In genomic region chr16:57585051-57585687, GRCh38 we compare ENCODE assay signal across 26 cellular contexts. TPM values are rescaled to one million over a fixed set of nuclear protein-coding genes. Genes with fewer than 3 reads are reported as not detected.
A peak's percentile ranks its signal among the peaks of the same experiment; 100 is the strongest.
DNase-seq lines count a peak whose midpoint lies in the region; ATAC-seq lines count a peak whose summit lies in the region.
"Had no signal": no experiment of that assay in that cellular context is flagged by ENCODE, and none has a peak within 500 bp of the region (broad histone marks: within the 10 kb centered on the region; RNA-seq: fewer than 3 reads in every experiment).

No MANE protein-coding gene starts in this region.

- no peaks in the 10 kb centered on the region for H3K9me3 Mint-ChIP-seq in activated CD4-positive, alpha-beta T cell treated with anti-CD3 and anti-CD28 coated beads, Interleukin-2, amount 10 ng/mL, durations not matched to agents 24 days and 14 days
- no peaks in the 10 kb centered on the region for H3K9me3 Mint-ChIP-seq in activated T-helper 2 cell treated with anti-CD3 and anti-CD28 coated beads, Interferon-gamma antibody, Interleukin-2, Interleukin-4, amounts not matched to agents 10 μg/mL and 5 μg/mL and 100 μg/mL, durations not matched to agents 14 hours and 24 hours and 36 hours
- H3K9me3 Mint-ChIP-seq in stimulated activated naive CD8-positive, alpha-beta T cell treated with anti-CD3 and anti-CD28 coated beads, Interleukin-15, Interleukin-2, amounts not matched to agents 100 ng/mL and 50 ng/mL, for 24 hours: no peaks in the 10 kb centered on the region
- H3K9me3 Mint-ChIP-seq: neural progenitor cell, type B pancreatic cell had no signal

- intact Hi-C loops in activated CD4-positive, alpha-beta T cell treated with anti-CD3 and anti-CD28 coated beads, Interleukin-2, amount 10 ng/mL, durations not matched to agents 24 days and 14 days (cut with micrococcal nuclease): no loop called here
- intact Hi-C loops in activated T-helper 2 cell treated with anti-CD3 and anti-CD28 coated beads, Interferon-gamma antibody, Interleukin-2, Interleukin-4, amounts not matched to agents 10 μg/mL and 5 μg/mL and 100 μg/mL, durations not matched to agents 14 hours and 24 hours and 36 hours (cut with micrococcal nuclease): no loop called here

- no peak overlapping the region for H3K4me3 Mint-ChIP-seq in activated CD4-positive, alpha-beta T cell treated with anti-CD3 and anti-CD28 coated beads, Interleukin-2, amount 10 ng/mL, durations not matched to agents 24 days and 14 days
- H3K4me3 Mint-ChIP-seq in activated T-helper 2 cell treated with anti-CD3 and anti-CD28 coated beads, Interferon-gamma antibody, Interleukin-2, Interleukin-4, amounts not matched to agents 10 μg/mL and 5 μg/mL and 100 μg/mL, durations not matched to agents 14 hours and 24 hours and 36 hours (ENCODE audit: low read depth): no peak overlapping the region
- H3K4me3 Mint-ChIP-seq in stimulated activated naive CD8-positive, alpha-beta T cell treated with anti-CD3 and anti-CD28 coated beads, Interleukin-15, Interleukin-2, amounts not matched to agents 100 ng/mL and 50 ng/mL, for 24 hours: peak overlapping the region; percentile 10
- H3K4me3 Mint-ChIP-seq: CD14-positive monocyte, neural progenitor cell, type B pancreatic cell had no signal

- H3K27ac Mint-ChIP-seq in activated CD4-positive, alpha-beta T cell treated with anti-CD3 and anti-CD28 coated beads, Interleukin-2, amount 10 ng/mL, durations not matched to agents 24 days and 14 days: peak overlapping the region; percentile 70
- peak overlapping the region; percentile 50 for H3K27ac Mint-ChIP-seq in activated T-helper 2 cell treated with anti-CD3 and anti-CD28 coated beads, Interferon-gamma antibody, Interleukin-2, Interleukin-4, amounts not matched to agents 10 μg/mL and 5 μg/mL and 100 μg/mL, durations not matched to agents 14 hours and 24 hours and 36 hours
- peak overlapping the region; percentile 85 for H3K27ac Mint-ChIP-seq in stimulated activated naive CD8-positive, alpha-beta T cell treated with anti-CD3 and anti-CD28 coated beads, Interleukin-15, Interleukin-2, amounts not matched to agents 100 ng/mL and 50 ng/mL, for 24 hours
- H3K27ac Mint-ChIP-seq: CD14-positive monocyte, neural progenitor cell, type B pancreatic cell had no signal

- ATAC-seq in GM21367 (IDR thresholded peaks at IDR 0.05; ENCODE audit: unreplicated experiment): no peak
- ATAC-seq: HCT116, left lobe of liver had no signal

- peaks cover 14% of the 10 kb centered on the region for H3K4me1 Mint-ChIP-seq in activated CD4-positive, alpha-beta T cell treated with anti-CD3 and anti-CD28 coated beads, Interleukin-2, amount 10 ng/mL, durations not matched to agents 24 days and 14 days
- peaks cover 26% of the 10 kb centered on the region for H3K4me1 Mint-ChIP-seq in activated T-helper 2 cell treated with anti-CD3 and anti-CD28 coated beads, Interferon-gamma antibody, Interleukin-2, Interleukin-4, amounts not matched to agents 10 μg/mL and 5 μg/mL and 100 μg/mL, durations not matched to agents 14 hours and 24 hours and 36 hours (ENCODE audit: low read depth)
- peaks cover 60% of the 10 kb centered on the region for H3K4me1 Mint-ChIP-seq in stimulated activated naive CD8-positive, alpha-beta T cell treated with anti-CD3 and anti-CD28 coated beads, Interleukin-15, Interleukin-2, amounts not matched to agents 100 ng/mL and 50 ng/mL, for 24 hours (ENCODE audit: low read depth)
- H3K4me1 Mint-ChIP-seq: CD14-positive monocyte, neural progenitor cell had no signal

- DNase-seq in activated CD4-positive, alpha-beta T cell treated with anti-CD3 and anti-CD28 coated beads, Interleukin-2, amount 10 ng/mL, durations not matched to agents 24 days and 14 days: no peak
- DNase-seq in activated CD4-positive, alpha-beta T cell treated with anti-CD3 and anti-CD28 coated beads, Interleukin-2, amount 50 U/mL, for 4 hours: no peak
- no peak for DNase-seq in activated T-helper 2 cell treated with anti-CD3 and anti-CD28 coated beads, Interferon-gamma antibody, Interleukin-2, Interleukin-4, amounts not matched to agents 10 μg/mL and 5 μg/mL and 100 μg/mL, durations not matched to agents 14 hours and 24 hours and 36 hours (ENCODE audit: low spot score)
- DNase-seq in mucosa of gallbladder (ENCODE audit: low spot score) (peak; percentile 1), SIG-M5 treated with dmso at 0.1 percent for 504 hours (lab: John Stamatoyannopoulos, UW; ENCODE audit: unreplicated experiment) (no peak), NCI-H82 treated with DMSO at 0.1 percent for 48 hours (lab: John Stamatoyannopoulos, UW; ENCODE audit: unreplicated experiment) (no peak)
- DNase-seq: activated CD4-positive, alpha-beta T cell treated with anti-CD3 and anti-CD28 coated beads for 1 hour; caudate nucleus; DMS79; erythroblast; GDM1; glutamatergic neuron; IMR-90; NCI-H1436 treated with DMSO at 0.1 percent for 48 hours; NCI-H2081 treated with DMSO at 0.1 percent for 48 hours; NCI-H345; Right ventricle myocardium superior had no signal

- no peaks in the 10 kb centered on the region for H3K36me3 Mint-ChIP-seq in activated CD4-positive, alpha-beta T cell treated with anti-CD3 and anti-CD28 coated beads, Interleukin-2, amount 10 ng/mL, durations not matched to agents 24 days and 14 days (ENCODE audit: low read depth)
- no peaks in the 10 kb centered on the region for H3K36me3 Mint-ChIP-seq in activated T-helper 2 cell treated with anti-CD3 and anti-CD28 coated beads, Interferon-gamma antibody, Interleukin-2, Interleukin-4, amounts not matched to agents 10 μg/mL and 5 μg/mL and 100 μg/mL, durations not matched to agents 14 hours and 24 hours and 36 hours (ENCODE audit: low read depth)
- H3K36me3 Mint-ChIP-seq in stimulated activated naive CD8-positive, alpha-beta T cell treated with anti-CD3 and anti-CD28 coated beads, Interleukin-15, Interleukin-2, amounts not matched to agents 100 ng/mL and 50 ng/mL, for 24 hours (ENCODE audit: low read depth): no peaks in the 10 kb centered on the region
- H3K36me3 Mint-ChIP-seq: CD14-positive monocyte, neural progenitor cell, type B pancreatic cell had no signal

- H3K27me3 Mint-ChIP-seq in activated CD4-positive, alpha-beta T cell treated with anti-CD3 and anti-CD28 coated beads, Interleukin-2, amount 10 ng/mL, durations not matched to agents 24 days and 14 days: no peaks in the 10 kb centered on the region
- peaks cover 7% of the 10 kb centered on the region for H3K27me3 Mint-ChIP-seq in activated T-helper 2 cell treated with anti-CD3 and anti-CD28 coated beads, Interferon-gamma antibody, Interleukin-2, Interleukin-4, amounts not matched to agents 10 μg/mL and 5 μg/mL and 100 μg/mL, durations not matched to agents 14 hours and 24 hours and 36 hours (ENCODE audit: low read depth)
- H3K27me3 Mint-ChIP-seq in stimulated activated naive CD8-positive, alpha-beta T cell treated with anti-CD3 and anti-CD28 coated beads, Interleukin-15, Interleukin-2, amounts not matched to agents 100 ng/mL and 50 ng/mL, for 24 hours: no peaks in the 10 kb centered on the region

RNA-seq across cellular contexts. Expression of gene ADGRG5, which starts 42.7 kb away (rescaled TPM):
- total RNA-seq in activated CD4-positive, alpha-beta T cell treated with anti-CD3 and anti-CD28 coated beads, Interleukin-2, amount 10 ng/mL, durations not matched to agents 24 days and 14 days: 5.4 and 6.1 TPM in 2 replicates
- 2.1 and 2.8 TPM in 2 replicates for total RNA-seq in activated T-helper 2 cell treated with anti-CD3 and anti-CD28 coated beads, Interferon-gamma antibody, Interleukin-2, Interleukin-4, amounts not matched to agents 10 μg/mL and 5 μg/mL and 100 μg/mL, durations not matched to agents 14 hours and 24 hours and 36 hours
- total RNA-seq in mucosa of gallbladder: 3.7 TPM
- total RNA-seq: A172, IMR-90, LHCN-M2 had no signal

RNA-seq across cellular contexts. Expression of gene ADGRG1, which starts 43.3 kb away (rescaled TPM):
- total RNA-seq in activated CD4-positive, alpha-beta T cell treated with anti-CD3 and anti-CD28 coated beads, Interleukin-2, amount 10 ng/mL, durations not matched to agents 24 days and 14 days: 3.8 and 4.8 TPM in 2 replicates
- total RNA-seq in activated T-helper 2 cell treated with anti-CD3 and anti-CD28 coated beads, Interferon-gamma antibody, Interleukin-2, Interleukin-4, amounts not matched to agents 10 μg/mL and 5 μg/mL and 100 μg/mL, durations not matched to agents 14 hours and 24 hours and 36 hours: 1.8 and 1.9 TPM in 2 replicates
- 312 TPM for total RNA-seq in mucosa of gallbladder

RNA-seq across cellular contexts. Expression of gene CCDC102A, which starts 48.8 kb away (rescaled TPM):
- total RNA-seq in activated CD4-positive, alpha-beta T cell treated with anti-CD3 and anti-CD28 coated beads, Interleukin-2, amount 10 ng/mL, durations not matched to agents 24 days and 14 days: 6.0 and 6.7 TPM in 2 replicates
- total RNA-seq in activated T-helper 2 cell treated with anti-CD3 and anti-CD28 coated beads, Interferon-gamma antibody, Interleukin-2, Interleukin-4, amounts not matched to agents 10 μg/mL and 5 μg/mL and 100 μg/mL, durations not matched to agents 14 hours and 24 hours and 36 hours: 6.3 and 6.8 TPM in 2 replicates
- total RNA-seq in mucosa of gallbladder: 10.2 TPM

Comparison
In these comparisons a context has a peak if more than half of its experiments do, and no peak if none do; other contexts are left out.
1. RNA of gene ADGRG1, which starts 43.3 kb away (total RNA-seq): 312 TPM in mucosa of gallbladder (single experiment); 3.8 to 4.8 TPM in activated CD4-positive, alpha-beta T cell treated with anti-CD3 and anti-CD28 coated beads, Interleukin-2, amount 10 ng/mL, durations not matched to agents 24 days and 14 days and 1.8 to 1.9 TPM in activated T-helper 2 cell treated with anti-CD3 and anti-CD28 coated beads, Interferon-gamma antibody, Interleukin-2, Interleukin-4, amounts not matched to agents 10 μg/mL and 5 μg/mL and 100 μg/mL, durations not matched to agents 14 hours and 24 hours and 36 hours; every median in the first group is over 10 times any median in the second.
2. Peak in every context shown above with its lines, with median percentiles within 50 percentile points of each other: H3K27ac Mint-ChIP-seq.